Comparison of ENCODE assay signal across 9 cellular contexts in genomic region chr6:89144358-89145041, GRCh38. TPM values are rescaled to one million over a fixed set of nuclear protein-coding genes. Genes with fewer than 3 reads are reported as not detected.
DNase-seq lines count a peak whose midpoint lies in the region; ATAC-seq and TF ChIP-seq lines count a peak whose summit lies in the region.
"Had no signal": no experiment of that assay in that cellular context is flagged by ENCODE, and none has a peak within 500 bp of the region (broad histone marks: within the 10 kb centered on the region; RNA-seq: fewer than 3 reads in every experiment).

No MANE protein-coding gene starts in this region.

- no peaks in the 10 kb centered on the region for H4K20me1 ChIP-seq in BLaER1 treated with 17β-estradiol and CSF1 and Interleukin-3, amounts not matched to agents 10 nM and 100 nM

- peaks cover 34% of the 10 kb centered on the region for H3K27me3 Mint-ChIP-seq in activated CD4-positive, alpha-beta memory T cell treated with anti-CD3 and anti-CD28 coated beads, Interleukin-2, amount 10 ng/mL, durations not matched to agents 7 days and 5 days

- peaks cover 10% of the 10 kb centered on the region for H3K36me3 Mint-ChIP-seq in activated CD4-positive, alpha-beta memory T cell treated with anti-CD3 and anti-CD28 coated beads, Interleukin-2, amount 10 ng/mL, durations not matched to agents 7 days and 5 days (ENCODE audit: low read depth)

- H3K27ac ChIP-seq in BLaER1 treated with 17β-estradiol and CSF1 and Interleukin-3, amounts not matched to agents 10 nM and 100 nM = no peak overlapping the region
- H3K27ac ChIP-seq in adrenal gland = no peak overlapping the region
- no peak overlapping the region for H3K27ac ChIP-seq in aorta (ENCODE audit: low read depth in 1 of 2, low read length in 2 of 2)

- no peak overlapping the region for H3K27ac Mint-ChIP-seq in activated CD4-positive, alpha-beta memory T cell treated with anti-CD3 and anti-CD28 coated beads, Interleukin-2, amount 10 ng/mL, durations not matched to agents 7 days and 5 days

- peak; percentile 29 for DNase-seq in activated CD4-positive, alpha-beta memory T cell treated with anti-CD3 and anti-CD28 coated beads, Interleukin-2, amount 10 ng/mL, durations not matched to agents 7 days and 5 days
- DNase-seq in retina = no peak
- no peak for DNase-seq in adrenal gland
- DNase-seq in aorta = no peak
- no peak for DNase-seq in lower leg skin (ENCODE audit: low spot score in 2 of 2)

- peaks cover 34% of the 10 kb centered on the region for H3K4me1 Mint-ChIP-seq in activated CD4-positive, alpha-beta memory T cell treated with anti-CD3 and anti-CD28 coated beads, Interleukin-2, amount 10 ng/mL, durations not matched to agents 7 days and 5 days

- 65 to 75% (median 68%) methylated on average over 4 of the region's 4 CpGs for WGBS in adrenal gland, 4 donors
- 4 to 11% methylated on average over 4 of the region's 4 CpGs for WGBS in aorta, 2 donors
- 53 to 65% methylated on average over 4 of the region's 4 CpGs for WGBS in lower leg skin, 2 donors

- H3K9me3 Mint-ChIP-seq in activated CD4-positive, alpha-beta memory T cell treated with anti-CD3 and anti-CD28 coated beads, Interleukin-2, amount 10 ng/mL, durations not matched to agents 7 days and 5 days = no peaks in the 10 kb centered on the region

- CTCF ChIA-PET in activated CD4-positive, alpha-beta memory T cell treated with anti-CD3 and anti-CD28 coated beads, Interleukin-2, amount 10 ng/mL, durations not matched to agents 7 days and 5 days (lab: Charles Lee) = interaction anchor here (0.9 to 3.6 kb wide), 6 partner anchors 7 to 228 kb away, joined by 3 to 32 read pairs (median 5); partner anchors contain the start of gene PNRC1

- H3K4me2 ChIP-seq in BLaER1 treated with 17β-estradiol and CSF1 and Interleukin-3, amounts not matched to agents 10 nM and 100 nM = peak overlapping the region in 6 of 11 experiments; percentile 76 to 83 (median 81); a peak in 8 of 22 replicates

- H3K27me3 ChIP-seq in BLaER1 treated with 17β-estradiol and CSF1 and Interleukin-3, amounts not matched to agents 10 nM and 100 nM = no peaks in the 10 kb centered on the region
- H3K27me3 ChIP-seq in adrenal gland = no peaks in the 10 kb centered on the region
- H3K27me3 ChIP-seq in aorta (ENCODE audit: control insufficient read depth in 1 of 2, insufficient read depth in 2 of 2, low read length in 1 of 2) = no peaks in the 10 kb centered on the region
- H3K27me3 ChIP-seq: breast epithelium had no signal

- peak; percentile 67 for ATAC-seq in GM18907 (IDR thresholded peaks at IDR 0.05; ENCODE audit: unreplicated experiment)
- ATAC-seq in HG03135 (IDR thresholded peaks at IDR 0.05; ENCODE audit: unreplicated experiment) = peak; percentile 46
- ATAC-seq in aorta (ENCODE audit: low FRiP score) = no peak

- TF ChIP-seq CTCF in adrenal gland (IDR thresholded peaks at IDR 0.05) (no peak), lower leg skin (IDR thresholded peaks at IDR 0.05) (no peak)

- no peak overlapping the region for H3K9ac ChIP-seq in BLaER1 treated with 17β-estradiol and CSF1 and Interleukin-3, amounts not matched to agents 10 nM and 100 nM

- H3K9me3 ChIP-seq in BLaER1 treated with 17β-estradiol and CSF1 and Interleukin-3, amounts not matched to agents 10 nM and 100 nM (replicated peaks in 1 of 11) = no peaks in the 10 kb centered on the region
- no peaks in the 10 kb centered on the region for H3K9me3 ChIP-seq in adrenal gland (replicated peaks in 1 of 3)
- H3K9me3 ChIP-seq in aorta (ENCODE audit: control insufficient read depth, low read length) = no peaks in the 10 kb centered on the region
- H3K9me3 ChIP-seq: breast epithelium had no signal

- intact Hi-C loops in adrenal gland (cut with DNase I) (no loop called here), aorta (cut with DNase I) (no loop called here), lower leg skin (cut with DNase I; ENCODE audit: low total_unique reads) (no loop called here)

- no peak overlapping the region for H3K4me3 ChIP-seq in BLaER1 treated with 17β-estradiol and CSF1 and Interleukin-3, amounts not matched to agents 10 nM and 100 nM
- no peak overlapping the region for H3K4me3 ChIP-seq in adrenal gland
- no peak overlapping the region for H3K4me3 ChIP-seq in aorta (ENCODE audit: low read length in 2 of 2)
- H3K4me3 ChIP-seq in lower leg skin (ENCODE audit: low read depth, poor library complexity, severe bottlenecking) = no peak overlapping the region

- peaks cover 0 to 23% (median 11%) of the 10 kb centered on the region in 10 experiments; a peak in 13 of 20 replicates for H3K4me1 ChIP-seq in BLaER1 treated with 17β-estradiol and CSF1 and Interleukin-3, amounts not matched to agents 10 nM and 100 nM
- H3K4me1 ChIP-seq in adrenal gland (replicated peaks in 1 of 2) = peaks cover 3 to 6% of the 10 kb centered on the region in 2 donors
- H3K4me1 ChIP-seq in aorta (ENCODE audit: control insufficient read depth in 1 of 2, insufficient read depth in 2 of 2, low read length in 2 of 2) = peaks cover 2 to 7% of the 10 kb centered on the region in 2 donors
- H3K4me1 ChIP-seq: breast epithelium had no signal

- peaks cover 0 to 5% (median 0%) of the 10 kb centered on the region in 11 experiments; a peak in 2 of 22 replicates for H3K36me3 ChIP-seq in BLaER1 treated with 17β-estradiol and CSF1 and Interleukin-3, amounts not matched to agents 10 nM and 100 nM
- no peaks in the 10 kb centered on the region for H3K36me3 ChIP-seq in adrenal gland (replicated peaks in 1 of 2)
- H3K36me3 ChIP-seq in aorta (ENCODE audit: control insufficient read depth in 1 of 2, insufficient read depth in 2 of 2, low read length in 1 of 2) = no peaks in the 10 kb centered on the region
- H3K36me3 ChIP-seq: breast epithelium had no signal

- TF ChIP-seq POLR2A in adrenal gland (IDR thresholded peaks at IDR 0.05) = no peak
- TF ChIP-seq POLR2A in lower leg skin (IDR thresholded peaks at IDR 0.05) = no peak

- H3K4me3 Mint-ChIP-seq in activated CD4-positive, alpha-beta memory T cell treated with anti-CD3 and anti-CD28 coated beads, Interleukin-2, amount 10 ng/mL, durations not matched to agents 7 days and 5 days = no peak overlapping the region

- POLR2A ChIA-PET in activated CD4-positive, alpha-beta memory T cell treated with anti-CD3 and anti-CD28 coated beads, Interleukin-2, amount 10 ng/mL, durations not matched to agents 7 days and 5 days (lab: Charles Lee) = interaction anchor here (1.2 to 8.8 kb wide), 6 partner anchors 26 to 207 kb away, joined by 3 to 178 read pairs (median 10); partner anchors contain the start of genes PNRC1, RNGTT and UBE2J1

RNA-seq across cellular contexts. Expression of gene PM20D2, which starts 1.4 kb away (rescaled TPM):
- 1 to 10 TPM; 5.0 to 5.5 TPM for total RNA-seq in activated CD4-positive, alpha-beta memory T cell treated with anti-CD3 and anti-CD28 coated beads, Interleukin-2, amount 10 ng/mL, durations not matched to agents 7 days and 5 days
- total RNA-seq in adrenal gland (10 to 100 TPM in 1 of 8 donors, 1 to 10 TPM in 7; 4.3 to 10.0 (median 6.6) TPM), aorta (10 to 100 TPM; 22.7 to 23.5 TPM), lower leg skin (10 to 100 TPM; 10.6 to 19.4 (median 15.7) TPM)
- polyA plus RNA-seq in adrenal gland (1 to 10 TPM; 1.8 to 7.1 (median 2.3) TPM), aorta (10 to 100 TPM in 1 of 2 donors, 1 to 10 TPM in 1; 7.3 to 15.0 TPM)

RNA-seq across cellular contexts. Expression of gene SRSF12, which starts 26.6 kb away (rescaled TPM):
- total RNA-seq in activated CD4-positive, alpha-beta memory T cell treated with anti-CD3 and anti-CD28 coated beads, Interleukin-2, amount 10 ng/mL, durations not matched to agents 7 days and 5 days = not detected
- 1 to 10 TPM in 2 of 8 donors, under 1 TPM in 5, not detected in 1; 0.26 to 2.2 (median 0.75) TPM for total RNA-seq in adrenal gland
- 1 to 10 TPM in 1 of 3 donors, under 1 TPM in 2; 0.72 to 1.4 (median 0.91) TPM for polyA plus RNA-seq in adrenal gland
- total RNA-seq in aorta = 1 to 10 TPM; 1.6 to 1.9 TPM
- under 1 TPM; 0.25 to 0.38 TPM for polyA plus RNA-seq in aorta
- under 1 TPM in 1 of 4 donors, not detected in 3; 0.49 TPM for total RNA-seq in lower leg skin
